In the genomic region with DNA sequence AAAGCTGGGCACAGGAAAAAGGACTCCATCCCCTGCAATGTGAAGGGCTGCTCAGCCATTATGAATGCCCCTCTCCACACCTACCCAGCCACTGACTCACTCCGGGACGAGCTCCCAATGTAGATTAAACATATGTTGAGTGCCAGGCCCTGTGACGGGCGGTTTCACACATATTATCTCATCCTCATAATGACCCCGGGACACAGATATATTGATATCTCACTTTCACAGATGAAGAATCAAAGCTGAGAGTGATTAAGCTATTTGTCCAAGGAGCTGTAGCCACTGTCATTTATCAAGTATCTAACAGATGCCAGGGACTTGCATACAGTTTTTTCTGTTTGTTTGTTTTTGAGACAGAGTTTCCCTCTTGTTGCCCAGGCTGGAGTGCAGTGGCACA, we compare ENCODE assay signal across 18 cellular contexts. TPM values are rescaled to one million over a fixed set of nuclear protein-coding genes. Genes with fewer than 3 reads are reported as not detected.
DNase-seq lines count a peak whose midpoint lies in the region; ATAC-seq and TF ChIP-seq lines count a peak whose summit lies in the region.
"Had no signal": no experiment of that assay in that cellular context is flagged by ENCODE, and none has a peak within 500 bp of the region (broad histone marks: within the 10 kb centered on the region; RNA-seq: fewer than 3 reads in every experiment).

No MANE protein-coding gene starts in this region.

- H3K4me3 ChIP-seq in breast epithelium (no peak overlapping the region), esophagus muscularis mucosa (no peak overlapping the region), thoracic aorta (no peak overlapping the region)
- H3K4me3 ChIP-seq: SK-N-MC, tibial nerve had no signal

- H3K27me3 Mint-ChIP-seq in MCF 10A (ENCODE audit: insufficient read depth, unreplicated experiment), result no peaks in the 10 kb centered on the region
- H3K27me3 Mint-ChIP-seq: CD4-positive, alpha-beta memory T cell; naive thymus-derived CD8-positive, alpha-beta T cell had no signal

- intact Hi-C loops in MCF 10A (cut with micrococcal nuclease) (loop anchor here (1.0 to 2.0 kb wide), 4 partner anchors 19 to 41 kb away; partner anchors contain the start of gene SLC30A1), breast epithelium (cut with DNase I; ENCODE audit: low total_unique reads) (no loop called here), esophagus muscularis mucosa (cut with DNase I) (loop anchor here (5.0 kb wide), 1 partner anchor 37 kb away; the partner anchor contains the start of gene SLC30A1)

- H3K27ac Mint-ChIP-seq in MCF 10A (ENCODE audit: low read depth, unreplicated experiment), result peak overlapping the region; percentile 61
- H3K27ac Mint-ChIP-seq: activated naive CD4-positive, alpha-beta T cell treated with anti-CD3 and anti-CD28 coated beads, Interleukin-2, amount 10 ng/mL, durations not matched to agents 7 days and 5 days; naive thymus-derived CD8-positive, alpha-beta T cell; stimulated activated effector memory CD8-positive, alpha-beta T cell treated with anti-CD3 and anti-CD28 coated beads, Interleukin-12 subunit alpha, Interleukin-12 subunit beta, amount 100 ng/mL, for 72 hours had no signal

- no peak for TF ChIP-seq EP300 in esophagus muscularis mucosa (IDR thresholded peaks at IDR 0.05)

- DNase-seq in MCF 10A (ENCODE audit: unreplicated experiment) (no peak), breast epithelium (ENCODE audit: low spot score in 2 of 2) (no peak), RWPE1 (ENCODE audit: low spot score) (no peak), esophagus muscularis mucosa (ENCODE audit: extremely low spot score) (no peak), thoracic aorta (ENCODE audit: low spot score) (no peak), GM10266 (ENCODE audit: extremely low spot score) (no peak)
- DNase-seq: activated CD4-positive, alpha-beta T cell treated with anti-CD3 and anti-CD28 coated beads, Interleukin-2, amount 50 U/mL, for 1 hour; activated naive CD4-positive, alpha-beta T cell treated with anti-CD3 and anti-CD28 coated beads, Interleukin-2, amount 10 ng/mL, durations not matched to agents 7 days and 5 days; CD4-positive, alpha-beta memory T cell; naive thymus-derived CD8-positive, alpha-beta T cell; NCI-H2107; NCI-H526 treated with DMSO at 0.1 percent for 48 hours; stimulated activated CD4-positive, alpha-beta T cell treated with anti-CD3 and anti-CD28 coated beads, Interleukin-12 subunit alpha, Interleukin-12 subunit beta, amount 100 ng/mL, for 4 hours had no signal

- peaks cover 0 to 8% of the 10 kb centered on the region in 2 donors for H3K4me1 ChIP-seq in breast epithelium
- H3K4me1 ChIP-seq in esophagus muscularis mucosa, result peaks cover 37 to 52% (median 49%) of the 10 kb centered on the region in 4 donors
- peaks cover 19 to 69% of the 10 kb centered on the region in 2 donors for H3K4me1 ChIP-seq in thoracic aorta (ENCODE audit: control insufficient read depth in 1 of 2, low read depth in 2 of 2)

- no peaks in the 10 kb centered on the region for H3K9me3 Mint-ChIP-seq in MCF 10A (ENCODE audit: unreplicated experiment)
- H3K9me3 Mint-ChIP-seq: activated naive CD4-positive, alpha-beta T cell treated with anti-CD3 and anti-CD28 coated beads, Interleukin-2, amount 10 ng/mL, durations not matched to agents 7 days and 5 days; CD4-positive, alpha-beta memory T cell; naive thymus-derived CD8-positive, alpha-beta T cell; stimulated activated effector memory CD8-positive, alpha-beta T cell treated with anti-CD3 and anti-CD28 coated beads, Interleukin-12 subunit alpha, Interleukin-12 subunit beta, amount 100 ng/mL, for 72 hours had no signal

- CTCF ChIA-PET in MCF 10A (lab: Yijun Ruan, JAX) (interaction anchor here (0.6 to 5.5 kb wide), 15 partner anchors 12 to 955 kb away, joined by 3 to 36 read pairs (median 5); partner anchors contain the start of gene SLC30A1), RWPE1 (lab: Yijun Ruan, JAX) (no interaction called here)

- POLR2A ChIA-PET in MCF 10A (lab: Yijun Ruan, JAX), result interaction anchor here (0.9 to 7.3 kb wide), 13 partner anchors 9 to 63 kb away, joined by 3 to 81 read pairs (median 21); partner anchors contain the start of gene SLC30A1
- POLR2A ChIA-PET in RWPE1 (lab: Yijun Ruan, JAX; ENCODE audit: low non-redundant PET), result no interaction called here

- H3K27me3 ChIP-seq in breast epithelium (no peaks in the 10 kb centered on the region), esophagus muscularis mucosa (no peaks in the 10 kb centered on the region), thoracic aorta (replicated peaks; ENCODE audit: insufficient read depth) (no peaks in the 10 kb centered on the region)
- H3K27me3 ChIP-seq: tibial nerve had no signal

- peaks cover 7% of the 10 kb centered on the region for H3K36me3 Mint-ChIP-seq in MCF 10A (ENCODE audit: insufficient read depth, unreplicated experiment)
- H3K36me3 Mint-ChIP-seq: activated naive CD4-positive, alpha-beta T cell treated with anti-CD3 and anti-CD28 coated beads, Interleukin-2, amount 10 ng/mL, durations not matched to agents 7 days and 5 days; CD4-positive, alpha-beta memory T cell; naive thymus-derived CD8-positive, alpha-beta T cell; stimulated activated effector memory CD8-positive, alpha-beta T cell treated with anti-CD3 and anti-CD28 coated beads, Interleukin-12 subunit alpha, Interleukin-12 subunit beta, amount 100 ng/mL, for 72 hours had no signal

- WGBS in esophagus muscularis mucosa, result 71% methylated on average over 5 of the region's 5 CpGs

- no peak for ATAC-seq in thoracic aorta (ENCODE audit: insufficient number of reproducible peaks, low FRiP score, low read depth)
- ATAC-seq in HG02642 (IDR thresholded peaks at IDR 0.05; ENCODE audit: poor library complexity, unreplicated experiment), result no peak
- no peak for ATAC-seq in HG02678 (IDR thresholded peaks at IDR 0.05; ENCODE audit: unreplicated experiment)
- ATAC-seq: naive thymus-derived CD8-positive, alpha-beta T cell had no signal

- TF ChIP-seq POLR2A in breast epithelium (IDR thresholded peaks at IDR 0.05) (no peak), esophagus muscularis mucosa (IDR thresholded peaks at IDR 0.05; ENCODE audit: low read depth) (no peak)

- TF ChIP-seq CTCF in MCF 10A (IDR thresholded peaks at IDR 0.05; ENCODE audit: unreplicated experiment) (no peak), breast epithelium (IDR thresholded peaks at IDR 0.05) (no peak), RWPE1 (conservative IDR thresholded peaks at IDR 0.05; ENCODE audit: low read depth) (no peak), esophagus muscularis mucosa (IDR thresholded peaks at IDR 0.05) (no peak), thoracic aorta (IDR thresholded peaks at IDR 0.05) (no peak), GM10266 (IDR thresholded peaks at IDR 0.05; ENCODE audit: control insufficient read depth, insufficient read depth, low read depth, missing control alignments) (no peak)

- H3K9me3 ChIP-seq in breast epithelium (no peaks in the 10 kb centered on the region), esophagus muscularis mucosa (no peaks in the 10 kb centered on the region), thoracic aorta (no peaks in the 10 kb centered on the region)
- H3K9me3 ChIP-seq: tibial nerve had no signal

- no TSS peak for BruUV-seq in MCF 10A (replicated peaks; lab: Mats Ljungman, UMichigan)

- H3K27ac ChIP-seq in breast epithelium, result no peak overlapping the region
- H3K27ac ChIP-seq in RWPE1, result peak overlapping the region; percentile 79
- H3K27ac ChIP-seq in esophagus muscularis mucosa (replicated peaks in 1 of 4), result peak overlapping the region; percentile 73 to 79 (median 75)
- peak overlapping the region; percentile 45 to 92 for H3K27ac ChIP-seq in thoracic aorta
- H3K27ac ChIP-seq: SK-N-MC had no signal

- peaks cover 36% of the 10 kb centered on the region for H3K4me1 Mint-ChIP-seq in MCF 10A (ENCODE audit: insufficient read depth, unreplicated experiment)
- H3K4me1 Mint-ChIP-seq: CD4-positive, alpha-beta memory T cell; stimulated activated effector memory CD8-positive, alpha-beta T cell treated with anti-CD3 and anti-CD28 coated beads, Interleukin-12 subunit alpha, Interleukin-12 subunit beta, amount 100 ng/mL, for 72 hours had no signal

- H3K36me3 ChIP-seq in breast epithelium, result no peaks in the 10 kb centered on the region
- H3K36me3 ChIP-seq in esophagus muscularis mucosa, result no peaks in the 10 kb centered on the region
- no peaks in the 10 kb centered on the region for H3K36me3 ChIP-seq in thoracic aorta
- H3K36me3 ChIP-seq: tibial nerve had no signal

- peak overlapping the region; percentile 33 for H3K4me3 Mint-ChIP-seq in MCF 10A (ENCODE audit: unreplicated experiment)
- H3K4me3 Mint-ChIP-seq: activated naive CD4-positive, alpha-beta T cell treated with anti-CD3 and anti-CD28 coated beads, Interleukin-2, amount 10 ng/mL, durations not matched to agents 7 days and 5 days; CD4-positive, alpha-beta memory T cell; naive thymus-derived CD8-positive, alpha-beta T cell; stimulated activated effector memory CD8-positive, alpha-beta T cell treated with anti-CD3 and anti-CD28 coated beads, Interleukin-12 subunit alpha, Interleukin-12 subunit beta, amount 100 ng/mL, for 72 hours had no signal

RNA-seq across cellular contexts. Expression of gene SLC30A1, which starts 35.0 kb away (rescaled TPM):
- total RNA-seq in MCF 10A (2022) (87.0 and 94.1 TPM in 2 replicates), breast epithelium (10 to 100 TPM; 16.1 to 21.2 (median 16.3) TPM), esophagus muscularis mucosa (10 to 100 TPM in 3 of 4 donors, 1 to 10 TPM in 1; 7.5 to 10.6 (median 10.2) TPM), thoracic aorta (10 to 100 TPM in 1 of 2 donors, 1 to 10 TPM in 1; 8.8 to 23.9 TPM)

Comparison
In these comparisons a context has a peak if more than half of its experiments do, and no peak if none do; other contexts are left out.
1. H3K27ac ChIP-seq: peak in RWPE1 (single experiment), esophagus muscularis mucosa (4 of 4) and thoracic aorta (2 of 2); none in breast epithelium (0 of 2).